Comparison of ENCODE assay signal across 25 cellular contexts in the genomic region with DNA sequence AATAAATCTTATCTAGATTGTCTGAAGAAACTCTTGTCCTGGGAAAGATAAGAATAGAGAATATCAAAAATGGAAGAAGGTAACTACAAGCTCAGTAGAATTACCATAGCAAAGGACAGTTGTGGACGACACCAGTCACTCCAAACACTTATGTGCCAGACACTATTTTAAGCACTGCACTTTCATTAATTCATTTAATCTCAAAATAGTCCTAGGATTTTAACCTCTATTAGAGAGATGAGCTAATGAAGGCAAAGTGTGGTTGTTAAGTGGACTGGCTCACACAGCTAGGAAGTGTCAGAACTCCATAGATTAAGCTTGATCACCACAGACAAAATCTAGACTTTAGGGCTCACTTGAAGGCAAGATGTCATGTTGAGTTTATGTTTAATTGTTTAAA.
"Had no signal": no experiment of that assay in that cellular context is flagged by ENCODE, and none has a peak within 500 bp of the region (broad histone marks: within the 10 kb centered on the region; RNA-seq: fewer than 3 reads in every experiment).

No MANE protein-coding gene starts in this region.

- H3K27ac ChIP-seq: ovary, psoas muscle, skin epidermis, stomach, testis, thyroid gland, transverse colon, upper lobe of left lung, vagina had no signal

- ATAC-seq: left lobe of liver; mucosa of descending colon; naive thymus-derived CD4-positive, alpha-beta T cell; natural killer cell treated with Interleukin-12 subunit alpha and Interleukin-12 subunit beta and Interleukin-15 and Interleukin-18, amount 100 ng/mL, for 72 hours; psoas muscle; sciatic nerve; stimulated activated naive B cell treated with anti-CD40 and anti-IgM and Interleukin-4, amounts not matched to agents 10 μg/mL and 1 μg/mL and 100 μg/mL, for 72 hours; stimulated activated naive CD8-positive, alpha-beta T cell treated with anti-CD3 and anti-CD28 coated beads, Interleukin-15, Interleukin-2, amounts not matched to agents 100 U/mL and 50 U/mL, for 24 hours had no signal

- H3K36me3 Mint-ChIP-seq: naive thymus-derived CD4-positive, alpha-beta T cell; stimulated activated naive B cell treated with anti-CD40 and anti-IgM and Interleukin-4, amounts not matched to agents 10 μg/mL and 1 μg/mL and 100 μg/mL, for 72 hours had no signal

- H3K27me3 ChIP-seq: ovary, stomach, testis, thyroid gland, transverse colon, upper lobe of left lung, vagina had no signal

- H3K9me3 ChIP-seq: mucosa of descending colon, ovary, psoas muscle, testis, thyroid gland, upper lobe of left lung, vagina had no signal

- H3K4me1 Mint-ChIP-seq: stimulated activated naive B cell treated with anti-CD40 and anti-IgM and Interleukin-4, amounts not matched to agents 10 μg/mL and 1 μg/mL and 100 μg/mL, for 72 hours had no signal

- H3K36me3 ChIP-seq: ovary, stomach, thyroid gland, transverse colon, upper lobe of left lung, vagina had no signal

- H3K27ac Mint-ChIP-seq: naive thymus-derived CD4-positive, alpha-beta T cell; natural killer cell treated with Interleukin-12 subunit alpha and Interleukin-12 subunit beta and Interleukin-15 and Interleukin-18, amount 100 ng/mL, for 72 hours; stimulated activated naive B cell treated with anti-CD40 and anti-IgM and Interleukin-4, amounts not matched to agents 10 μg/mL and 1 μg/mL and 100 μg/mL, for 72 hours had no signal

- H3K4me3 ChIP-seq: lung, mucosa of descending colon, ovary, psoas muscle, skin epidermis, stomach, testis, thyroid gland, transverse colon, upper lobe of left lung, vagina had no signal

- H3K4me1 ChIP-seq: psoas muscle, stomach, testis, thyroid gland, transverse colon, upper lobe of left lung, vagina had no signal

- H3K27me3 Mint-ChIP-seq: naive thymus-derived CD4-positive, alpha-beta T cell; natural killer cell treated with Interleukin-12 subunit alpha and Interleukin-12 subunit beta and Interleukin-15 and Interleukin-18, amount 100 ng/mL, for 72 hours; stimulated activated naive B cell treated with anti-CD40 and anti-IgM and Interleukin-4, amounts not matched to agents 10 μg/mL and 1 μg/mL and 100 μg/mL, for 72 hours had no signal

- H3K4me3 Mint-ChIP-seq: naive thymus-derived CD4-positive, alpha-beta T cell; natural killer cell treated with Interleukin-12 subunit alpha and Interleukin-12 subunit beta and Interleukin-15 and Interleukin-18, amount 100 ng/mL, for 72 hours; stimulated activated naive B cell treated with anti-CD40 and anti-IgM and Interleukin-4, amounts not matched to agents 10 μg/mL and 1 μg/mL and 100 μg/mL, for 72 hours had no signal

- DNase-seq: hippocampal formation; kidney glomerular epithelial cell; left cardiac atrium; midbrain; mucosa of descending colon; naive thymus-derived CD4-positive, alpha-beta T cell; ovary; psoas muscle; stimulated activated CD4-positive, alpha-beta T cell treated with anti-CD3 and anti-CD28 coated beads, Interleukin-12 subunit alpha, Interleukin-12 subunit beta, amount 100 ng/mL, for 4 hours; stimulated activated CD4-positive, alpha-beta T cell treated with anti-CD3 and anti-CD28 coated beads, Interleukin-15, amount 100 ng/mL, for 24 hours; stimulated activated CD4-positive, alpha-beta T cell treated with anti-CD3 and anti-CD28 coated beads, Interleukin-2, amount 100 ng/mL, for 24 hours; stimulated activated CD4-positive, alpha-beta T cell treated with anti-CD3 and anti-CD28 coated beads, Interleukin-4, amount 100 ng/mL, for 1 hour; stimulated activated naive B cell treated with anti-CD40 and anti-IgM and Interleukin-4, amounts not matched to agents 10 μg/mL and 1 μg/mL and 100 μg/mL, for 72 hours; stimulated activated naive CD8-positive, alpha-beta T cell treated with anti-CD3 and anti-CD28 coated beads, Interleukin-15, Interleukin-2, amounts not matched to agents 100 U/mL and 50 U/mL, for 24 hours; stomach; testis; thyroid gland; transverse colon; upper lobe of left lung had no signal
